Comparison of ENCODE assay signal across 1 cellular context in the genomic region with DNA sequence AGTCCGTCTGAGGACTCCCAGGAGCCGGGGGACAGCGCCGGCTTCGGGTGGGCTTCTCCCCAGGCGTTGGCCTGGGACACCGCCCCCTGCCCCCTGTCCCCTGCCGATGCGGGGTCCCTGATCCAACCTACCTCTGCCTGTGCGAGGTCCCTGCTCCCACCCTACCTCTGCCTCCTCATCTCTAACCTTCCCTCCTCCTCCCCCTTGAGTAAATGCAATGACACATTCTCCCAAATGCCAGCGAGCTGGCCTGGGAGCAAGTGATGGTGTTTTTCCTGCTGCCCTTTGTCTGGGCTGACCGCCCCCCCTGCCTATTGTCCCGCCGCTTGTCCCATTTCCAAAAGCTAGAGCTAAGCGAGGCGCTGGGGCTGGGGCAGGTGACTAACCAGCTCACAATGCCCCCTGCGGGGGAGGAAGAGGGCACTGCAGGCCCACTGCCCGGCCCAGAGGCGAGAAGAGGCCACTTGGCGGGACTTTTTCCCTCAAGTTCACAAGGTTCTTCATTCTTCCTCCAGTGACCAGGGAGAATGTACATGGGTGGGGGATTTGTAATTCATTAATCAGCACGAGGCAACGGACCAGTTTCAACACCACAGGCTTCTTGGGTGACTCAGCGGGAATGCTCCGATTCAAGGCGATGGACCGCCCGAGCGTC.
TF ChIP-seq lines count a peak whose summit lies in the region.

No MANE protein-coding gene starts in this region.

TF ChIP-seq in GM23338, 12 proteins besides CTCF, POLR2A, EP300 and RAD21 (continued from another document):
- TF ChIP-seq, protein P1, sequence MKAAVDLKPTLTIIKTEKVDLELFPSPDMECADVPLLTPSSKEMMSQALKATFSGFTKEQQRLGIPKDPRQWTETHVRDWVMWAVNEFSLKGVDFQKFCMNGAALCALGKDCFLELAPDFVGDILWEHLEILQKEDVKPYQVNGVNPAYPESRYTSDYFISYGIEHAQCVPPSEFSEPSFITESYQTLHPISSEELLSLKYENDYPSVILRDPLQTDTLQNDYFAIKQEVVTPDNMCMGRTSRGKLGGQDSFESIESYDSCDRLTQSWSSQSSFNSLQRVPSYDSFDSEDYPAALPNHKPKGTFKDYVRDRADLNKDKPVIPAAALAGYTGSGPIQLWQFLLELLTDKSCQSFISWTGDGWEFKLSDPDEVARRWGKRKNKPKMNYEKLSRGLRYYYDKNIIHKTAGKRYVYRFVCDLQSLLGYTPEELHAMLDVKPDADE (IDR thresholded peaks at IDR 0.05), result no peak
- TF ChIP-seq POLR2AphosphoS5 (IDR thresholded peaks at IDR 0.05; ENCODE audit: low read depth), result 0 out of 2 replicates have a peak, but pooled peaks have one; percentile 37
- TF ChIP-seq EZH2phosphoT487 (IDR thresholded peaks at IDR 0.05; ENCODE audit: unreplicated experiment), result no peak
- TF ChIP-seq ZNF114 (CRISPR knock-in tag; IDR thresholded peaks at IDR 0.05), result no peak
- TF ChIP-seq, protein P2, sequence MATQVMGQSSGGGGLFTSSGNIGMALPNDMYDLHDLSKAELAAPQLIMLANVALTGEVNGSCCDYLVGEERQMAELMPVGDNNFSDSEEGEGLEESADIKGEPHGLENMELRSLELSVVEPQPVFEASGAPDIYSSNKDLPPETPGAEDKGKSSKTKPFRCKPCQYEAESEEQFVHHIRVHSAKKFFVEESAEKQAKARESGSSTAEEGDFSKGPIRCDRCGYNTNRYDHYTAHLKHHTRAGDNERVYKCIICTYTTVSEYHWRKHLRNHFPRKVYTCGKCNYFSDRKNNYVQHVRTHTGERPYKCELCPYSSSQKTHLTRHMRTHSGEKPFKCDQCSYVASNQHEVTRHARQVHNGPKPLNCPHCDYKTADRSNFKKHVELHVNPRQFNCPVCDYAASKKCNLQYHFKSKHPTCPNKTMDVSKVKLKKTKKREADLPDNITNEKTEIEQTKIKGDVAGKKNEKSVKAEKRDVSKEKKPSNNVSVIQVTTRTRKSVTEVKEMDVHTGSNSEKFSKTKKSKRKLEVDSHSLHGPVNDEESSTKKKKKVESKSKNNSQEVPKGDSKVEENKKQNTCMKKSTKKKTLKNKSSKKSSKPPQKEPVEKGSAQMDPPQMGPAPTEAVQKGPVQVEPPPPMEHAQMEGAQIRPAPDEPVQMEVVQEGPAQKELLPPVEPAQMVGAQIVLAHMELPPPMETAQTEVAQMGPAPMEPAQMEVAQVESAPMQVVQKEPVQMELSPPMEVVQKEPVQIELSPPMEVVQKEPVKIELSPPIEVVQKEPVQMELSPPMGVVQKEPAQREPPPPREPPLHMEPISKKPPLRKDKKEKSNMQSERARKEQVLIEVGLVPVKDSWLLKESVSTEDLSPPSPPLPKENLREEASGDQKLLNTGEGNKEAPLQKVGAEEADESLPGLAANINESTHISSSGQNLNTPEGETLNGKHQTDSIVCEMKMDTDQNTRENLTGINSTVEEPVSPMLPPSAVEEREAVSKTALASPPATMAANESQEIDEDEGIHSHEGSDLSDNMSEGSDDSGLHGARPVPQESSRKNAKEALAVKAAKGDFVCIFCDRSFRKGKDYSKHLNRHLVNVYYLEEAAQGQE (IDR thresholded peaks at IDR 0.05; ENCODE audit: unreplicated experiment), result no peak
TF ChIP-seq in GM23338: peak in this region for 2.
